8 cellular contexts compared by ENCODE assay signal in the genomic region with DNA sequence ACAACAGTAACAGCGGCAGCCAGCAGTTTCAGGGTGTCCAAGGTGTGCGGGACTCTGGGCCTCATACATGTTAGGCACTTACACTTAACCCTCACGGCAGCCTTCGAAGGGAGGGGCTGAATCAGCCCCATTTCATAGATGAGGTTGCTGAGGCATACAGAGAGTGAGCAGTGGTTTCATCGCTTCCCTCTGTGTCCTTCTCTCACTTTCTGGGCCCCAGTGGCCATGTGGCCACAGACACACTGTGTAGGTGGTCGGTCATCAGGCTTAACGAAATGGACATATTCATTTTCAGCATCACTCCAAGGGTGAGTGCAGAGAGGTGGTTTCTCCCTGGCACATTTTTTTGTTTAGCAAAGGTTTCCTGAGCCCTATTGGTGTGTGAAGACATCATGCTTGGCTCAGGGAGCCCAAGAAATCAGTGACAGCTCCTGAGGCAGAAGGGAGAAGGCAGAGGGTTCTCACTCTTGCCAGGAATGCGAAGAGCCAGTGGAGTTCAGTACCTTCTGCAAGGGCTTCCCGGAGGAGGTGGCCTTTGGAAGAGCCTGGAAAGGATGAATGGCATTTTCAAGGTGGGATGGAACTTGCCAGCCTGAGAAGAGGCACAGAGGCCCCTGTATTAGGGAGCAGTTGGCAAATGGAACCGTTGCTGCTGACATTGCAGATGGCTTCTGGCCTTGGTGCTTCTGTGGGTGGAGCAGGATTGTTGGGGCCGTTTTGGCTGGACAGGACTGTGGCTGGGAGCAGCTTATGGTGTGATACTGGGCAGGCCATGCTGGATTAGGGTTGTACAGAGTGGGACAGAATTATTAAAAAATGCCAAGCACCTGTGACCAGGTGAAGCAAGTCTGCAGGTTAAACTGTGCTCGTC.
DNase-seq lines count a peak whose midpoint lies in the region; ATAC-seq and TF ChIP-seq lines count a peak whose summit lies in the region.

No MANE protein-coding gene starts in this region.

- no peak for TF ChIP-seq RAD21 in IMR-90 (IDR thresholded peaks at IDR 0.05; ENCODE audit: low read length)

- in situ Hi-C loops in IMR-90 (cut with MboI; ENCODE audit: low sequenced_read_pairs), result no loop called here

- H3K23ac ChIP-seq in IMR-90 (ENCODE audit: low read depth, low read length), result no peak overlapping the region

- peaks cover 37% of the 10 kb centered on the region for H3K9me1 ChIP-seq in IMR-90 (ENCODE audit: insufficient read depth, low read length)

- H2BK5ac ChIP-seq in IMR-90 (ENCODE audit: low read depth, low read length, poor library complexity, severe bottlenecking), result no peak overlapping the region

- TF ChIP-seq CTCF in GM12875 (IDR thresholded peaks at IDR 0.05; ENCODE audit: borderline replicate concordance, insufficient read depth, low read depth, low read length) (no peak), IMR-90 (conservative IDR thresholded peaks at IDR 0.05; ENCODE audit: low read depth, low read length) (no peak), breast epithelium (IDR thresholded peaks at IDR 0.05) (no peak)

- peak overlapping the region; percentile 91 for H3K27ac Mint-ChIP-seq in dendritic cell treated with granulocyte-macrophage colony-stimulating factor and Interleukin-4, amounts not matched to agents 40 ng/mL and 50 ng/mL, for 4 days

- H2BK120ac ChIP-seq in IMR-90 (ENCODE audit: low read depth, low read length), result no peak overlapping the region

- H3K18ac ChIP-seq in IMR-90 (ENCODE audit: low read depth, low read length), result no peak overlapping the region

- H3K4ac ChIP-seq in IMR-90 (ENCODE audit: low read depth, low read length), result no peak overlapping the region

- H3K27me3 Mint-ChIP-seq in dendritic cell treated with granulocyte-macrophage colony-stimulating factor and Interleukin-4, amounts not matched to agents 40 ng/mL and 50 ng/mL, for 4 days, result no peaks in the 10 kb centered on the region

- H3K56ac ChIP-seq in IMR-90 (ENCODE audit: extremely low read depth, insufficient read depth, low read length), result no peak overlapping the region

- H3K4me1 Mint-ChIP-seq in dendritic cell treated with granulocyte-macrophage colony-stimulating factor and Interleukin-4, amounts not matched to agents 40 ng/mL and 50 ng/mL, for 4 days (ENCODE audit: low read depth), result peaks cover 100% of the 10 kb centered on the region

- H3K14ac ChIP-seq in IMR-90 (replicated peaks; ENCODE audit: low read depth, low read length), result no peak overlapping the region

- no peak overlapping the region for H4K8ac ChIP-seq in IMR-90 (ENCODE audit: low read depth in 2 of 2, low read length in 2 of 2)

- intact Hi-C loops in IMR-90 (cut with micrococcal nuclease), result no loop called here
- intact Hi-C loops in dendritic cell treated with granulocyte-macrophage colony-stimulating factor and Interleukin-4, amounts not matched to agents 40 ng/mL and 50 ng/mL, for 4 days (cut with micrococcal nuclease), result loop anchor here (1.0 to 2.0 kb wide), 2 partner anchors 9 to 19 kb away; no protein-coding TSS in a partner anchor
- intact Hi-C loops in breast epithelium (cut with DNase I; ENCODE audit: low total_unique reads), result no loop called here
- intact Hi-C loops in head of caudate nucleus (cut with DNase I), result loop anchor here (5.0 kb wide), 1 partner anchor 43 kb away; no protein-coding TSS in a partner anchor

- H3K4me2 ChIP-seq in IMR-90 (ENCODE audit: low read depth, low read length), result no peak overlapping the region

- no peak overlapping the region for H2BK15ac ChIP-seq in IMR-90 (ENCODE audit: low read depth, low read length)

- CTCF ChIA-PET in IMR-90 (lab: Yijun Ruan, JAX), result no interaction called here

- no peak overlapping the region; the same call in 1 of the 2 replicates for H4K91ac ChIP-seq in IMR-90 (ENCODE audit: insufficient read depth, low read depth, low read length)

- no peak for TF ChIP-seq POLR2A in IMR-90 (IDR thresholded peaks at IDR 0.05; ENCODE audit: low read depth, low read length)
- TF ChIP-seq POLR2A in breast epithelium (IDR thresholded peaks at IDR 0.05), result no peak

- H3K4me1 ChIP-seq in IMR-90 (ENCODE audit: control insufficient read depth, insufficient read depth, low read length) (peaks cover 14% of the 10 kb centered on the region), breast epithelium (peaks cover 0 to 9% of the 10 kb centered on the region in 2 donors)

- no peak overlapping the region for H2BK20ac ChIP-seq in IMR-90 (ENCODE audit: low read depth, low read length)

- H3K4me3 ChIP-seq in GM12875 (ENCODE audit: low read depth, low read length) (peak overlapping the region; percentile 52), IMR-90 (ENCODE audit: insufficient read depth, low read depth, low read length) (no peak overlapping the region), breast epithelium (no peak overlapping the region)

- dilution Hi-C loops in IMR-90 (cut with HindIII; ENCODE audit: low sequenced_read_pairs, unreplicated experiment), result no loop called here

- peaks cover 77% of the 10 kb centered on the region for H3K36me3 ChIP-seq in IMR-90 (ENCODE audit: control insufficient read depth, insufficient read depth, low read length)
- H3K36me3 ChIP-seq in breast epithelium, result no peaks in the 10 kb centered on the region

- H3K27ac ChIP-seq in IMR-90 (ENCODE audit: insufficient read depth, low read length) (no peak overlapping the region), breast epithelium (peak overlapping the region in 1 of 2 donors; percentile 54)

- DNase-seq in IMR-90, result no peak
- peak; percentile 71 for DNase-seq in stimulated activated CD8-positive, alpha-beta memory T cell treated with anti-CD3 and anti-CD28 coated beads, Interleukin-4, amount 100 ng/mL, for 48 hours
- no peak for DNase-seq in breast epithelium (ENCODE audit: low spot score in 2 of 2)
- no peak for DNase-seq in head of caudate nucleus
- no peak for DNase-seq in central memory CD4-positive, alpha-beta T cell

- peaks cover 84% of the 10 kb centered on the region for H4K20me1 ChIP-seq in IMR-90 (ENCODE audit: insufficient read depth, low read length)

- no peak overlapping the region for H2AK5ac ChIP-seq in IMR-90 (ENCODE audit: low read depth, low read length)

- H3K4me3 Mint-ChIP-seq in dendritic cell treated with granulocyte-macrophage colony-stimulating factor and Interleukin-4, amounts not matched to agents 40 ng/mL and 50 ng/mL, for 4 days, result peak overlapping the region; percentile 60

- POLR2A ChIA-PET in IMR-90 (lab: Charles Lee; ENCODE audit: unreplicated experiment), result no interaction called here

- H3K9me3 ChIP-seq in IMR-90 (ENCODE audit: control insufficient read depth, insufficient read depth, low read length), result no peaks in the 10 kb centered on the region
- H3K9me3 ChIP-seq in breast epithelium, result no peaks in the 10 kb centered on the region

- H3K79me1 ChIP-seq in IMR-90 (ENCODE audit: low read depth in 1 of 2, low read length in 2 of 2), result peaks cover 59 to 97% of the 10 kb centered on the region in 2 experiments

- ATAC-seq in GM21423 (IDR thresholded peaks at IDR 0.05; ENCODE audit: unreplicated experiment) (peak; percentile 59), IMR-90 (ENCODE audit: low read depth) (no peak)

- 82% methylated on average over 3 of the region's 12 CpGs; no CpG with 5 or more reads in 1 of the 2 experiments for WGBS in IMR-90 (ENCODE audit: extremely low coverage in 2 of 2, insufficient read length in 1 of 2), 2 experiments

- peaks cover 84% of the 10 kb centered on the region for H3K36me3 Mint-ChIP-seq in dendritic cell treated with granulocyte-macrophage colony-stimulating factor and Interleukin-4, amounts not matched to agents 40 ng/mL and 50 ng/mL, for 4 days (ENCODE audit: low read depth)

- BruUV-seq in IMR-90 (replicated peaks; lab: Mats Ljungman, UMichigan), result no TSS peak

- H3K27me3 ChIP-seq in IMR-90 (ENCODE audit: control insufficient read depth, insufficient read depth, low read length) (no peaks in the 10 kb centered on the region), breast epithelium (no peaks in the 10 kb centered on the region)

- H2AFZ ChIP-seq in IMR-90 (replicated peaks; ENCODE audit: low read length, poor library complexity), result peak overlapping the region; percentile 7

- no peaks in the 10 kb centered on the region for H3K9me3 Mint-ChIP-seq in dendritic cell treated with granulocyte-macrophage colony-stimulating factor and Interleukin-4, amounts not matched to agents 40 ng/mL and 50 ng/mL, for 4 days

- H2AK9ac ChIP-seq in IMR-90 (replicated peaks; ENCODE audit: low read depth, low read length, poor library complexity), result peak overlapping the region; percentile 44

- no peak overlapping the region for H3K9ac ChIP-seq in IMR-90 (ENCODE audit: low read depth, low read length)

- H4K5ac ChIP-seq in IMR-90 (ENCODE audit: low read depth, low read length), result no peak overlapping the region

TF ChIP-seq in IMR-90, 13 proteins besides CTCF, POLR2A, EP300 and RAD21 (continues in another document):
- TF ChIP-seq BHLHE40 (IDR thresholded peaks at IDR 0.05; ENCODE audit: low read depth, low read length) (no peak), CEBPB (IDR thresholded peaks at IDR 0.05; ENCODE audit: low read depth, low read length) (no peak), SMC3 (IDR thresholded peaks at IDR 0.05; ENCODE audit: low read depth, low read length) (no peak), FOS (IDR thresholded peaks at IDR 0.05; ENCODE audit: low read depth, low read length) (no peak), RCOR1 (IDR thresholded peaks at IDR 0.05; ENCODE audit: insufficient replicate concordance, low read length) (no peak), CHD1 (IDR thresholded peaks at IDR 0.05; ENCODE audit: low read depth, low read length) (no peak), MAFK (IDR thresholded peaks at IDR 0.05; ENCODE audit: low read depth, low read length) (no peak), MAZ (IDR thresholded peaks at IDR 0.05; ENCODE audit: borderline replicate concordance, low read depth, low read length) (no peak)
- TF ChIP-seq, protein P1, sequence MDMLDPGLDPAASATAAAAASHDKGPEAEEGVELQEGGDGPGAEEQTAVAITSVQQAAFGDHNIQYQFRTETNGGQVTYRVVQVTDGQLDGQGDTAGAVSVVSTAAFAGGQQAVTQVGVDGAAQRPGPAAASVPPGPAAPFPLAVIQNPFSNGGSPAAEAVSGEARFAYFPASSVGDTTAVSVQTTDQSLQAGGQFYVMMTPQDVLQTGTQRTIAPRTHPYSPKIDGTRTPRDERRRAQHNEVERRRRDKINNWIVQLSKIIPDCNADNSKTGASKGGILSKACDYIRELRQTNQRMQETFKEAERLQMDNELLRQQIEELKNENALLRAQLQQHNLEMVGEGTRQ (IDR thresholded peaks at IDR 0.05; ENCODE audit: low read depth, low read length), result no peak
- TF ChIP-seq, protein P2, sequence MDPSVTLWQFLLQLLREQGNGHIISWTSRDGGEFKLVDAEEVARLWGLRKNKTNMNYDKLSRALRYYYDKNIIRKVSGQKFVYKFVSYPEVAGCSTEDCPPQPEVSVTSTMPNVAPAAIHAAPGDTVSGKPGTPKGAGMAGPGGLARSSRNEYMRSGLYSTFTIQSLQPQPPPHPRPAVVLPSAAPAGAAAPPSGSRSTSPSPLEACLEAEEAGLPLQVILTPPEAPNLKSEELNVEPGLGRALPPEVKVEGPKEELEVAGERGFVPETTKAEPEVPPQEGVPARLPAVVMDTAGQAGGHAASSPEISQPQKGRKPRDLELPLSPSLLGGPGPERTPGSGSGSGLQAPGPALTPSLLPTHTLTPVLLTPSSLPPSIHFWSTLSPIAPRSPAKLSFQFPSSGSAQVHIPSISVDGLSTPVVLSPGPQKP (IDR thresholded peaks at IDR 0.05; ENCODE audit: borderline replicate concordance, low read depth, low read length), result no peak

Comparison
In these comparisons a context has a peak if more than half of its experiments do, and no peak if none do; other contexts are left out.
1. intact Hi-C loops: an anchor here in dendritic cell treated with granulocyte-macrophage colony-stimulating factor and Interleukin-4, amounts not matched to agents 40 ng/mL and 50 ng/mL, for 4 days (1.0 to 2.0 kb wide) and head of caudate nucleus (5.0 kb wide); none called in IMR-90 and breast epithelium.